29 cellular contexts compared by ENCODE assay signal in the genomic region with DNA sequence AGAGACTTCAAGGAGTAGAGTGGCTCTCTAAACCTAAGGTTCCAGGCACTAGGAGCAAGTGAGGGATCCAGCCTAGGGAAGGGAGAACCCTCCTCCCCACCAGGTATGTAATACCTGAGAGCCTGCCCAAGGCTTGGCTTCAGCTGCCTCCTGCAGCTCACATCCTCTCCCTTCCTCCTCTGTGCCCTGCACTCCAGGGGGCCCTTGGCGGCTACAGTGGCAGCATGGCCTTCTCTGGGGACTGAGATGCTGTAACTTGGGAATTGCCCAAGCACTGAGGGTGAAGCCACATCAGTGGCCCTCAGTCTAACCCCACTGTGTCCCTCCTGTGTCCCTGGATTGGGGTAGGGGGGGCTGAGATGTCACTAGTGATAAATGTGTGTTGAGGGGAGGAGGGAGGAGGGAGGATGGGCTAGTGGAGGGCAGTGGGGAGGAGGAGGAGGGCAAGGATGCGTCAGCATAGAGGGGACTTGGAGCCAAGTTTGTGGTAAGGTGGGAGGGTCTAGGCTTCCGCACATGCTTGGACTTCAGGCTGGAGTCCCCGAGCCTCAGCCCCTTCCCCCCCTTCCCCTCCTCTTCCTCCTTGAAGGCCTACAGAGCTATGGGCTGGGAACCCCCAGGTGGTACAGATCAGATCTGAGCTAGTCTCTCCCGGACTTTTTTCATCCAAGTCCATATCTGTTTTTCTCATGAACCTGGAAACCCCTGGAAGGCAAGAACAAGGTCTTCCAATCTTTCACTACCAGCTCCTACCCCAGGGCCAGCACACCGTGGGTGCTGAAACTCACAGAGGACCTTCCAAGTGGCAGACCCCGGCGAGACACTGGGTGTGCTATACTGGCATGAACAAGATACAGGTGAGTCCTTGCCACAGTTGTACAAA. TPM values are rescaled to one million over a fixed set of nuclear protein-coding genes. Genes with fewer than 3 reads are reported as not detected.
DNase-seq lines count a peak whose midpoint lies in the region; ATAC-seq, FAIRE-seq and TF ChIP-seq lines count a peak whose summit lies in the region.
"Had no signal": no experiment of that assay in that cellular context is flagged by ENCODE, and none has a peak within 500 bp of the region (broad histone marks: within the 10 kb centered on the region; RNA-seq: fewer than 3 reads in every experiment).

No MANE protein-coding gene starts in this region.

- no peaks in the 10 kb centered on the region for H3K4me1 Mint-ChIP-seq in activated T-helper 2 cell treated with anti-CD3 and anti-CD28 coated beads, Interferon-gamma antibody, Interleukin-2, Interleukin-4, amounts not matched to agents 10 μg/mL and 5 μg/mL and 100 μg/mL, durations not matched to agents 14 hours and 24 hours and 36 hours (ENCODE audit: low read depth)
- H3K4me1 Mint-ChIP-seq: activated CD8-positive, alpha-beta memory T cell treated with anti-CD3 and anti-CD28 coated beads, Interleukin-2, amount 10 ng/mL, durations not matched to agents 7 days and 5 days; activated naive CD8-positive, alpha-beta T cell treated with anti-CD3 and anti-CD28 coated beads, Interleukin-2, amount 10 ng/mL, durations not matched to agents 7 days and 5 days had no signal

- no peak for TF ChIP-seq RAD21 in HepG2 (CRISPR knock-in tag; IDR thresholded peaks at IDR 0.05)

- WGBS in HepG2 (ENCODE audit: low lambda C conversion rate) = 79% methylated on average over 7 of the region's 8 CpGs
- WGBS in right lobe of liver (ENCODE audit: insufficient coverage, low coverage, low lambda C conversion rate, missing lambda C conversion rate) = 63% methylated on average over 7 of the region's 8 CpGs

- TF ChIP-seq CTCF in HepG2 (CRISPR knock-in tag; IDR thresholded peaks at IDR 0.05) (no peak), right lobe of liver (IDR thresholded peaks at IDR 0.05) (no peak), fibroblast of the aortic adventitia (IDR thresholded peaks at IDR 0.05; ENCODE audit: insufficient read depth, low read length) (no peak)

- no peak overlapping the region for H3K27ac Mint-ChIP-seq in activated T-helper 2 cell treated with anti-CD3 and anti-CD28 coated beads, Interferon-gamma antibody, Interleukin-2, Interleukin-4, amounts not matched to agents 10 μg/mL and 5 μg/mL and 100 μg/mL, durations not matched to agents 14 hours and 24 hours and 36 hours
- H3K27ac Mint-ChIP-seq: activated CD8-positive, alpha-beta memory T cell treated with anti-CD3 and anti-CD28 coated beads, Interleukin-2, amount 10 ng/mL, durations not matched to agents 7 days and 5 days; activated naive CD8-positive, alpha-beta T cell treated with anti-CD3 and anti-CD28 coated beads, Interleukin-2, amount 10 ng/mL, durations not matched to agents 7 days and 5 days; dendritic cell treated with granulocyte-macrophage colony-stimulating factor and Interleukin-4, amounts not matched to agents 40 ng/mL and 50 ng/mL, for 4 days; GM23338 had no signal

- TF ChIP-seq POLR2A in HepG2 (IDR thresholded peaks at IDR 0.05; ENCODE audit: insufficient read depth in 1 of 2, low read depth in 2 of 2, low read length in 2 of 2) (no peak), right lobe of liver (IDR thresholded peaks at IDR 0.05) (no peak)

- FAIRE-seq in HepG2 (lab: Jason Lieb, UNC) = no peak
- FAIRE-seq: A549, D721Med, kidney, TTC549 had no signal

- TF ChIP-seq EP300 in HepG2 (IDR thresholded peaks at IDR 0.05; ENCODE audit: low read depth in 2 of 2, low read length in 2 of 2) (no peak), HepG2 (CRISPR knock-in tag; IDR thresholded peaks at IDR 0.05; ENCODE audit: borderline replicate concordance) (no peak)

- H3K9ac ChIP-seq in HepG2 (ENCODE audit: insufficient read depth, low read depth, low read length) = no peak overlapping the region; the same call in 1 of the 2 replicates

- H3K27me3 ChIP-seq in HepG2 (ENCODE audit: control insufficient read depth in 1 of 2, insufficient read depth in 2 of 2, low read length in 2 of 2) (no peaks in the 10 kb centered on the region), right lobe of liver (no peaks in the 10 kb centered on the region), SJCRH30 (no peaks in the 10 kb centered on the region)
- H3K27me3 ChIP-seq: cardiac muscle cell, upper lobe of left lung had no signal

- H3K36me3 Mint-ChIP-seq in activated T-helper 2 cell treated with anti-CD3 and anti-CD28 coated beads, Interferon-gamma antibody, Interleukin-2, Interleukin-4, amounts not matched to agents 10 μg/mL and 5 μg/mL and 100 μg/mL, durations not matched to agents 14 hours and 24 hours and 36 hours (ENCODE audit: low read depth) = peaks cover 3% of the 10 kb centered on the region

- H3K9me3 Mint-ChIP-seq in activated T-helper 2 cell treated with anti-CD3 and anti-CD28 coated beads, Interferon-gamma antibody, Interleukin-2, Interleukin-4, amounts not matched to agents 10 μg/mL and 5 μg/mL and 100 μg/mL, durations not matched to agents 14 hours and 24 hours and 36 hours = no peaks in the 10 kb centered on the region
- H3K9me3 Mint-ChIP-seq: activated naive CD8-positive, alpha-beta T cell treated with anti-CD3 and anti-CD28 coated beads, Interleukin-2, amount 10 ng/mL, durations not matched to agents 7 days and 5 days; dendritic cell treated with granulocyte-macrophage colony-stimulating factor and Interleukin-4, amounts not matched to agents 40 ng/mL and 50 ng/mL, for 4 days; GM23338 had no signal

- no peaks in the 10 kb centered on the region for H3K79me2 ChIP-seq in HepG2 (ENCODE audit: insufficient read depth, low read length)

- in situ Hi-C loops in HepG2 (cut with HindIII; ENCODE audit: extremely low pct_ligation_motif_present, low pct_unique_long_range_greater_than_20kb) = no loop called here

- CTCF ChIA-PET in HepG2 (lab: Yijun Ruan, JAX; ENCODE audit: low intra/inter-chr PET ratio, low total read pairs) = no interaction called here

- H3K27ac ChIP-seq in HepG2 (ENCODE audit: extremely low read length, insufficient read depth, low read length) (no peak overlapping the region), right lobe of liver (no peak overlapping the region), SJCRH30 (no peak overlapping the region)
- H3K27ac ChIP-seq: A549, C4-2B, cardiac muscle cell, upper lobe of left lung had no signal

- POLR2A ChIA-PET in HepG2 (lab: Yijun Ruan, JAX) = no interaction called here

- no peak overlapping the region for H3K4me2 ChIP-seq in HepG2 (ENCODE audit: low read depth, low read length)
- H3K4me2 ChIP-seq: A549, GM23338 had no signal

- no peaks in the 10 kb centered on the region for H4K20me1 ChIP-seq in HepG2 (ENCODE audit: insufficient read depth, low read length)

- H3K27me3 Mint-ChIP-seq in activated T-helper 2 cell treated with anti-CD3 and anti-CD28 coated beads, Interferon-gamma antibody, Interleukin-2, Interleukin-4, amounts not matched to agents 10 μg/mL and 5 μg/mL and 100 μg/mL, durations not matched to agents 14 hours and 24 hours and 36 hours (ENCODE audit: low read depth) = no peaks in the 10 kb centered on the region
- H3K27me3 Mint-ChIP-seq: activated CD8-positive, alpha-beta memory T cell treated with anti-CD3 and anti-CD28 coated beads, Interleukin-2, amount 10 ng/mL, durations not matched to agents 7 days and 5 days; activated naive CD8-positive, alpha-beta T cell treated with anti-CD3 and anti-CD28 coated beads, Interleukin-2, amount 10 ng/mL, durations not matched to agents 7 days and 5 days had no signal

- intact Hi-C loops in HepG2 (cut with micrococcal nuclease; ENCODE audit: unreplicated experiment) (no loop called here), right lobe of liver (cut with DNase I) (no loop called here)
- intact Hi-C loops in activated T-helper 2 cell treated with anti-CD3 and anti-CD28 coated beads, Interferon-gamma antibody, Interleukin-2, Interleukin-4, amounts not matched to agents 10 μg/mL and 5 μg/mL and 100 μg/mL, durations not matched to agents 14 hours and 24 hours and 36 hours (cut with micrococcal nuclease) = no loop called here

- DNase-seq in HepG2 (ENCODE audit: low spot score) = no peak
- DNase-seq in right lobe of liver = no peak
- peak; percentile 62 for DNase-seq in amniotic epithelial cell (ENCODE audit: low read depth)
- peak; percentile 23 for DNase-seq in fibroblast of the aortic adventitia (ENCODE audit: low read depth)
- DNase-seq in activated T-helper 2 cell treated with anti-CD3 and anti-CD28 coated beads, Interferon-gamma antibody, Interleukin-2, Interleukin-4, amounts not matched to agents 10 μg/mL and 5 μg/mL and 100 μg/mL, durations not matched to agents 14 hours and 24 hours and 36 hours (ENCODE audit: low spot score) = no peak
- DNase-seq in H4 (ENCODE audit: low spot score) = no peak
- no peak for DNase-seq in HuH-7.5 (ENCODE audit: low spot score)
- no peak for DNase-seq in SJCRH30
- DNase-seq: activated CD4-positive, alpha-beta T cell treated with anti-CD3 and anti-CD28 coated beads for 48 hours; activated CD8-positive, alpha-beta memory T cell treated with anti-CD3 and anti-CD28 coated beads, Interleukin-2, amount 10 ng/mL, durations not matched to agents 7 days and 5 days; activated naive CD8-positive, alpha-beta T cell treated with anti-CD3 and anti-CD28 coated beads, Interleukin-2, amount 10 ng/mL, durations not matched to agents 7 days and 5 days; foreskin melanocyte; hypothalamus; kidney; mammary epithelial cell; NCI-H1417; NCI-H526 treated with DMSO at 0.1 percent for 48 hours; occipital lobe; SHP77 treated with DMSO at 0.1 percent for 48 hours; stimulated activated CD4-positive, alpha-beta T cell treated with anti-CD3 and anti-CD28 coated beads, Interleukin-12 subunit alpha, Interleukin-12 subunit beta, amount 100 ng/mL, for 4 hours; upper lobe of left lung had no signal

- H3K9me3 ChIP-seq in HepG2 (ENCODE audit: low read length) = no peaks in the 10 kb centered on the region
- no peaks in the 10 kb centered on the region for H3K9me3 ChIP-seq in right lobe of liver
- no peaks in the 10 kb centered on the region for H3K9me3 ChIP-seq in SJCRH30 (replicated peaks)
- H3K9me3 ChIP-seq: A549, upper lobe of left lung had no signal

- H3K4me3 ChIP-seq in HepG2 (replicated peaks in 1 of 3; ENCODE audit: insufficient read depth in 1 of 3, low read depth in 2 of 3, low read length in 3 of 3) (no peak overlapping the region), right lobe of liver (no peak overlapping the region), fibroblast of the aortic adventitia (ENCODE audit: low read depth, low read length) (no peak overlapping the region), SJCRH30 (no peak overlapping the region)
- H3K4me3 ChIP-seq: A549, cardiac muscle cell, GM23338, upper lobe of left lung had no signal

- no peak overlapping the region for H3K4me3 Mint-ChIP-seq in activated T-helper 2 cell treated with anti-CD3 and anti-CD28 coated beads, Interferon-gamma antibody, Interleukin-2, Interleukin-4, amounts not matched to agents 10 μg/mL and 5 μg/mL and 100 μg/mL, durations not matched to agents 14 hours and 24 hours and 36 hours (ENCODE audit: low read depth)
- H3K4me3 Mint-ChIP-seq: activated CD8-positive, alpha-beta memory T cell treated with anti-CD3 and anti-CD28 coated beads, Interleukin-2, amount 10 ng/mL, durations not matched to agents 7 days and 5 days; activated naive CD8-positive, alpha-beta T cell treated with anti-CD3 and anti-CD28 coated beads, Interleukin-2, amount 10 ng/mL, durations not matched to agents 7 days and 5 days; dendritic cell treated with granulocyte-macrophage colony-stimulating factor and Interleukin-4, amounts not matched to agents 40 ng/mL and 50 ng/mL, for 4 days; GM23338 had no signal

- H3K36me3 ChIP-seq in HepG2 (replicated peaks in 1 of 2; ENCODE audit: control insufficient read depth in 1 of 2, insufficient read depth in 2 of 2, low read length in 2 of 2) (peaks cover 2 to 4% of the 10 kb centered on the region in 2 experiments; a peak in 2 of 5 replicates), right lobe of liver (no peaks in the 10 kb centered on the region), SJCRH30 (peaks cover 2% of the 10 kb centered on the region; the same call in 1 of the 2 replicates)
- H3K36me3 ChIP-seq: cardiac muscle cell had no signal

- no peak overlapping the region for H2AFZ ChIP-seq in HepG2 (ENCODE audit: low read length)
- H2AFZ ChIP-seq: GM23338 had no signal

- ATAC-seq in HepG2 (peak; percentile 12), right lobe of liver (no peak)
- ATAC-seq: A549; activated CD8-positive, alpha-beta memory T cell treated with anti-CD3 and anti-CD28 coated beads, Interleukin-2, amount 10 ng/mL, durations not matched to agents 7 days and 5 days; GM23338 had no signal

- no peaks in the 10 kb centered on the region for H3K4me1 ChIP-seq in HepG2 (ENCODE audit: insufficient read depth, low read length)
- no peaks in the 10 kb centered on the region for H3K4me1 ChIP-seq in right lobe of liver
- no peaks in the 10 kb centered on the region for H3K4me1 ChIP-seq in SJCRH30
- H3K4me1 ChIP-seq: A549, upper lobe of left lung had no signal

- no TSS peak for BruUV-seq in HepG2 (replicated peaks; lab: Mats Ljungman, UMichigan)

RNA-seq across cellular contexts. Expression of a gene that starts 17.5 kb away (rescaled TPM):
- total RNA-seq in HepG2 (2016; rRNA removed; fragmentation: Illumina TruSeq; extraction: Trizol) (8.9 and 26.9 TPM in 2 replicates), right lobe of liver (under 1 TPM; 0.16 to 0.99 (median 0.46) TPM), fibroblast of the aortic adventitia (ENCODE audit: low replicate concordance) (1.8 and 7.0 TPM in 2 replicates)
- 2.3 and 2.9 TPM in 2 replicates for total RNA-seq in HepG2 (2016; cell fraction: cytosol; rRNA removed; fragmentation: Illumina TruSeq; extraction: Trizol; ENCODE audit: low read depth)
- 7.8 and 29.7 TPM in 2 replicates for total RNA-seq in HepG2 (2016; cell fraction: insoluble cytoplasmic fraction; rRNA removed; fragmentation: Illumina TruSeq; extraction: Trizol)
- 3.7 and 5.8 TPM in 2 replicates for total RNA-seq in HepG2 (2016; cell fraction: membrane; rRNA removed; fragmentation: Illumina TruSeq; extraction: Trizol)
- 32.5 and 35.4 TPM in 2 replicates for total RNA-seq in HepG2 (2016; cell fraction: nucleus; rRNA removed; fragmentation: Illumina TruSeq; extraction: Trizol)
- polyA plus RNA-seq in HepG2 (2011; rRNA removed) = 20.2 and 34.7 TPM in 2 replicates
- 8.9 and 11.2 TPM in 2 replicates for polyA plus RNA-seq in HepG2 (2011; cell fraction: cytosol; rRNA removed)
- polyA plus RNA-seq in HepG2 (2011; cell fraction: nucleus; rRNA removed) = 329 and 347 TPM in 2 replicates
- 21.5 and 31.3 TPM in 2 replicates for polyA plus RNA-seq in HepG2 (2012)
- 1.7 TPM in 2 replicates for polyA plus RNA-seq in HepG2 (2016; cell fraction: cytosol; fragmentation: Illumina TruSeq; extraction: Trizol; ENCODE audit: low read depth)
- 7.6 TPM in 2 replicates for polyA plus RNA-seq in HepG2 (2016; cell fraction: insoluble cytoplasmic fraction; fragmentation: Illumina TruSeq; extraction: Trizol; ENCODE audit: low read depth)
- 3.5 and 4.0 TPM in 2 replicates for polyA plus RNA-seq in HepG2 (2016; cell fraction: membrane; fragmentation: Illumina TruSeq; extraction: Trizol; ENCODE audit: low read depth)
- polyA plus RNA-seq in HepG2 (2016; cell fraction: nucleus; fragmentation: Illumina TruSeq; extraction: Trizol; ENCODE audit: insufficient read depth, low read depth) = 108 and 112 TPM in 2 replicates
- polyA minus RNA-seq in HepG2 (2011; rRNA and poly(A)+ RNA removed; ENCODE audit: low replicate concordance) = 7.9 TPM in 1 of 2 replicates, not detected in the other
- 4.2 and 6.3 TPM in 2 replicates for polyA minus RNA-seq in HepG2 (2011; cell fraction: cytosol; rRNA and poly(A)+ RNA removed)
- 18.2 and 21.9 TPM in 2 replicates for polyA minus RNA-seq in HepG2 (2011; cell fraction: nucleus; rRNA and poly(A)+ RNA removed)
- 18.7 and 18.9 TPM in 2 replicates for total RNA-seq in activated T-helper 2 cell treated with anti-CD3 and anti-CD28 coated beads, Interferon-gamma antibody, Interleukin-2, Interleukin-4, amounts not matched to agents 10 μg/mL and 5 μg/mL and 100 μg/mL, durations not matched to agents 14 hours and 24 hours and 36 hours
- total RNA-seq in H4 (2014; rRNA removed; shearing (Covaris generic)) = 0.85 and 1.6 TPM in 2 replicates
- 4.8 and 5.2 TPM in 2 replicates for total RNA-seq in SJCRH30 (2014; rRNA removed; shearing (Covaris generic))

RNA-seq across cellular contexts. Expression of a gene that starts 41.6 kb away (rescaled TPM):
- 43.1 and 60.2 TPM in 2 replicates for total RNA-seq in HepG2 (2016; rRNA removed; fragmentation: Illumina TruSeq; extraction: Trizol)
- total RNA-seq in HepG2 (2016; cell fraction: cytosol; rRNA removed; fragmentation: Illumina TruSeq; extraction: Trizol; ENCODE audit: low read depth) = 5.6 and 6.4 TPM in 2 replicates
- total RNA-seq in HepG2 (2016; cell fraction: insoluble cytoplasmic fraction; rRNA removed; fragmentation: Illumina TruSeq; extraction: Trizol) = 39.7 and 64.2 TPM in 2 replicates
- total RNA-seq in HepG2 (2016; cell fraction: membrane; rRNA removed; fragmentation: Illumina TruSeq; extraction: Trizol) = 11.8 and 16.2 TPM in 2 replicates
- total RNA-seq in HepG2 (2016; cell fraction: nucleus; rRNA removed; fragmentation: Illumina TruSeq; extraction: Trizol) = 58.8 and 66.7 TPM in 2 replicates
- polyA plus RNA-seq in HepG2 (2011; rRNA removed) = 12.0 and 13.6 TPM in 2 replicates
- polyA plus RNA-seq in HepG2 (2011; cell fraction: cytosol; rRNA removed) = 5.9 and 11.3 TPM in 2 replicates
- polyA plus RNA-seq in HepG2 (2011; cell fraction: nucleus; rRNA removed) = 2.2 and 4.6 TPM in 2 replicates
- 21.8 and 25.9 TPM in 2 replicates for polyA plus RNA-seq in HepG2 (2012)
- 3.5 and 4.0 TPM in 2 replicates for polyA plus RNA-seq in HepG2 (2016; cell fraction: cytosol; fragmentation: Illumina TruSeq; extraction: Trizol; ENCODE audit: low read depth)
- 35.5 and 40.5 TPM in 2 replicates for polyA plus RNA-seq in HepG2 (2016; cell fraction: insoluble cytoplasmic fraction; fragmentation: Illumina TruSeq; extraction: Trizol; ENCODE audit: low read depth)
- polyA plus RNA-seq in HepG2 (2016; cell fraction: membrane; fragmentation: Illumina TruSeq; extraction: Trizol; ENCODE audit: low read depth) = 9.8 and 10.4 TPM in 2 replicates
- 68.2 and 73.1 TPM in 2 replicates for polyA plus RNA-seq in HepG2 (2016; cell fraction: nucleus; fragmentation: Illumina TruSeq; extraction: Trizol; ENCODE audit: insufficient read depth, low read depth)
- 13.4 and 36.2 TPM in 2 replicates for polyA minus RNA-seq in HepG2 (2011; rRNA and poly(A)+ RNA removed; ENCODE audit: low replicate concordance)
- polyA minus RNA-seq in HepG2 (2011; cell fraction: cytosol; rRNA and poly(A)+ RNA removed) = 25.1 and 28.4 TPM in 2 replicates
- 11.5 and 17.0 TPM in 2 replicates for polyA minus RNA-seq in HepG2 (2011; cell fraction: nucleus; rRNA and poly(A)+ RNA removed)
- total RNA-seq in right lobe of liver = 10 to 100 TPM; 21.1 to 36.9 (median 27.5) TPM
- total RNA-seq in fibroblast of the aortic adventitia (ENCODE audit: low replicate concordance) = 41.0 and 103 TPM in 2 replicates
- total RNA-seq in activated T-helper 2 cell treated with anti-CD3 and anti-CD28 coated beads, Interferon-gamma antibody, Interleukin-2, Interleukin-4, amounts not matched to agents 10 μg/mL and 5 μg/mL and 100 μg/mL, durations not matched to agents 14 hours and 24 hours and 36 hours = 48.2 TPM in 2 replicates
- total RNA-seq in H4 (2014; rRNA removed; shearing (Covaris generic)) = 88.5 and 123 TPM in 2 replicates
- total RNA-seq in SJCRH30 (2014; rRNA removed; shearing (Covaris generic)) = 58.4 and 63.9 TPM in 2 replicates

RNA-seq across cellular contexts. Expression of a gene that starts 51.9 kb away (rescaled TPM):
- not detected in 2 replicates for total RNA-seq in HepG2 (2016; rRNA removed; fragmentation: Illumina TruSeq; extraction: Trizol)
- not detected in 2 replicates for total RNA-seq in HepG2 (2016; cell fraction: cytosol; rRNA removed; fragmentation: Illumina TruSeq; extraction: Trizol; ENCODE audit: low read depth)
- total RNA-seq in HepG2 (2016; cell fraction: insoluble cytoplasmic fraction; rRNA removed; fragmentation: Illumina TruSeq; extraction: Trizol) = not detected in 2 replicates
- not detected in 2 replicates for total RNA-seq in HepG2 (2016; cell fraction: membrane; rRNA removed; fragmentation: Illumina TruSeq; extraction: Trizol)
- total RNA-seq in HepG2 (2016; cell fraction: nucleus; rRNA removed; fragmentation: Illumina TruSeq; extraction: Trizol) = not detected in 2 replicates
- polyA plus RNA-seq in HepG2 (2011; rRNA removed) = not detected in 2 replicates
- polyA plus RNA-seq in HepG2 (2011; cell fraction: cytosol; rRNA removed) = not detected in 2 replicates
- not detected in 2 replicates for polyA plus RNA-seq in HepG2 (2011; cell fraction: nucleus; rRNA removed)
- not detected in 2 replicates for polyA plus RNA-seq in HepG2 (2012)
- polyA plus RNA-seq in HepG2 (2016; cell fraction: cytosol; fragmentation: Illumina TruSeq; extraction: Trizol; ENCODE audit: low read depth) = not detected in 2 replicates
- not detected in 2 replicates for polyA plus RNA-seq in HepG2 (2016; cell fraction: insoluble cytoplasmic fraction; fragmentation: Illumina TruSeq; extraction: Trizol; ENCODE audit: low read depth)
- polyA plus RNA-seq in HepG2 (2016; cell fraction: membrane; fragmentation: Illumina TruSeq; extraction: Trizol; ENCODE audit: low read depth) = not detected in 2 replicates
- polyA plus RNA-seq in HepG2 (2016; cell fraction: nucleus; fragmentation: Illumina TruSeq; extraction: Trizol; ENCODE audit: insufficient read depth, low read depth) = not detected in 2 replicates
- polyA minus RNA-seq in HepG2 (2011; rRNA and poly(A)+ RNA removed; ENCODE audit: low replicate concordance) = 0.23 TPM in 1 of 2 replicates, not detected in the other
- not detected in 2 replicates for polyA minus RNA-seq in HepG2 (2011; cell fraction: cytosol; rRNA and poly(A)+ RNA removed)
- polyA minus RNA-seq in HepG2 (2011; cell fraction: nucleus; rRNA and poly(A)+ RNA removed) = 1.0 TPM in 1 of 2 replicates, not detected in the other
- total RNA-seq in right lobe of liver = not detected
- total RNA-seq in fibroblast of the aortic adventitia (ENCODE audit: low replicate concordance) = not detected in 2 replicates
- total RNA-seq in activated T-helper 2 cell treated with anti-CD3 and anti-CD28 coated beads, Interferon-gamma antibody, Interleukin-2, Interleukin-4, amounts not matched to agents 10 μg/mL and 5 μg/mL and 100 μg/mL, durations not matched to agents 14 hours and 24 hours and 36 hours = not detected in 2 replicates
- not detected in 2 replicates for total RNA-seq in H4 (2014; rRNA removed; shearing (Covaris generic))
- not detected in 2 replicates for total RNA-seq in SJCRH30 (2014; rRNA removed; shearing (Covaris generic))
- total RNA-seq: activated naive CD8-positive, alpha-beta T cell treated with anti-CD3 and anti-CD28 coated beads, Interleukin-2, amount 10 ng/mL, durations not matched to agents 7 days and 5 days; cardiac muscle cell; GM23338; kidney; mammary epithelial cell; occipital lobe; renal cortical epithelial cell; upper lobe of left lung had no signal
- polyA plus RNA-seq: A549, cardiac muscle cell, GM23338, mammary epithelial cell had no signal

Comparison
In these comparisons a context has a peak if more than half of its experiments do, and no peak if none do; other contexts are left out.
1. DNase-seq: peak in amniotic epithelial cell (single experiment) and fibroblast of the aortic adventitia (single experiment); none in HepG2 (single experiment), right lobe of liver (0 of 3), activated T-helper 2 cell treated with anti-CD3 and anti-CD28 coated beads, Interferon-gamma antibody, Interleukin-2, Interleukin-4, amounts not matched to agents 10 μg/mL and 5 μg/mL and 100 μg/mL, durations not matched to agents 14 hours and 24 hours and 36 hours (single experiment), H4 (single experiment), HuH-7.5 (single experiment) and SJCRH30 (0 of 2).